2 cellular contexts compared by ENCODE assay signal in the genomic region with DNA sequence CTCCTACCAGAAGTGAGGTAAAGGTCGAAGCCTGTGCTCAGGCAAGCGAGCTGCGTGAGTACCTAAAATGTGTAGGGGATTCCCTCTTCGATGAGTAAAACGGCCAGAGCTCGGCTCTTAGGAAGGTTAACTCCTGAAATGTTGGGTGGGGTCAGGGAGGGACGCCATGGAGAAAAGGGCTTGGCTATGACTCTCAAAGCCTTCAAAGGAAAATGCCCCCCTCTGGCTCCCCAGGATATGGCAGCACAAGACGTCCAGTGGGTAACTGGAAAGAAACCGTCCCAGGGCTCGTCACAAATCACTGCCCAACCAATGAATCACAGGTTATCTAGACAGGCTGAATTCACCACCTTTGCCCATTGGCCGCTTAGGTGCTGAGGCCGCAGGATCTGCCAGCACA.
TF ChIP-seq lines count a peak whose summit lies in the region.

No MANE protein-coding gene starts in this region.

TF ChIP-seq in HCT116, 20 proteins besides CTCF, POLR2A, EP300 and RAD21 (continued from another document):
- TF ChIP-seq, protein P1, sequence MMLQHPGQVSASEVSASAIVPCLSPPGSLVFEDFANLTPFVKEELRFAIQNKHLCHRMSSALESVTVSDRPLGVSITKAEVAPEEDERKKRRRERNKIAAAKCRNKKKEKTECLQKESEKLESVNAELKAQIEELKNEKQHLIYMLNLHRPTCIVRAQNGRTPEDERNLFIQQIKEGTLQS (IDR thresholded peaks at IDR 0.05), result no peak

TF ChIP-seq in K562, 482 proteins besides CTCF, POLR2A, EP300 and RAD21 (continues in another document):
- TF ChIP-seq, protein P2, sequence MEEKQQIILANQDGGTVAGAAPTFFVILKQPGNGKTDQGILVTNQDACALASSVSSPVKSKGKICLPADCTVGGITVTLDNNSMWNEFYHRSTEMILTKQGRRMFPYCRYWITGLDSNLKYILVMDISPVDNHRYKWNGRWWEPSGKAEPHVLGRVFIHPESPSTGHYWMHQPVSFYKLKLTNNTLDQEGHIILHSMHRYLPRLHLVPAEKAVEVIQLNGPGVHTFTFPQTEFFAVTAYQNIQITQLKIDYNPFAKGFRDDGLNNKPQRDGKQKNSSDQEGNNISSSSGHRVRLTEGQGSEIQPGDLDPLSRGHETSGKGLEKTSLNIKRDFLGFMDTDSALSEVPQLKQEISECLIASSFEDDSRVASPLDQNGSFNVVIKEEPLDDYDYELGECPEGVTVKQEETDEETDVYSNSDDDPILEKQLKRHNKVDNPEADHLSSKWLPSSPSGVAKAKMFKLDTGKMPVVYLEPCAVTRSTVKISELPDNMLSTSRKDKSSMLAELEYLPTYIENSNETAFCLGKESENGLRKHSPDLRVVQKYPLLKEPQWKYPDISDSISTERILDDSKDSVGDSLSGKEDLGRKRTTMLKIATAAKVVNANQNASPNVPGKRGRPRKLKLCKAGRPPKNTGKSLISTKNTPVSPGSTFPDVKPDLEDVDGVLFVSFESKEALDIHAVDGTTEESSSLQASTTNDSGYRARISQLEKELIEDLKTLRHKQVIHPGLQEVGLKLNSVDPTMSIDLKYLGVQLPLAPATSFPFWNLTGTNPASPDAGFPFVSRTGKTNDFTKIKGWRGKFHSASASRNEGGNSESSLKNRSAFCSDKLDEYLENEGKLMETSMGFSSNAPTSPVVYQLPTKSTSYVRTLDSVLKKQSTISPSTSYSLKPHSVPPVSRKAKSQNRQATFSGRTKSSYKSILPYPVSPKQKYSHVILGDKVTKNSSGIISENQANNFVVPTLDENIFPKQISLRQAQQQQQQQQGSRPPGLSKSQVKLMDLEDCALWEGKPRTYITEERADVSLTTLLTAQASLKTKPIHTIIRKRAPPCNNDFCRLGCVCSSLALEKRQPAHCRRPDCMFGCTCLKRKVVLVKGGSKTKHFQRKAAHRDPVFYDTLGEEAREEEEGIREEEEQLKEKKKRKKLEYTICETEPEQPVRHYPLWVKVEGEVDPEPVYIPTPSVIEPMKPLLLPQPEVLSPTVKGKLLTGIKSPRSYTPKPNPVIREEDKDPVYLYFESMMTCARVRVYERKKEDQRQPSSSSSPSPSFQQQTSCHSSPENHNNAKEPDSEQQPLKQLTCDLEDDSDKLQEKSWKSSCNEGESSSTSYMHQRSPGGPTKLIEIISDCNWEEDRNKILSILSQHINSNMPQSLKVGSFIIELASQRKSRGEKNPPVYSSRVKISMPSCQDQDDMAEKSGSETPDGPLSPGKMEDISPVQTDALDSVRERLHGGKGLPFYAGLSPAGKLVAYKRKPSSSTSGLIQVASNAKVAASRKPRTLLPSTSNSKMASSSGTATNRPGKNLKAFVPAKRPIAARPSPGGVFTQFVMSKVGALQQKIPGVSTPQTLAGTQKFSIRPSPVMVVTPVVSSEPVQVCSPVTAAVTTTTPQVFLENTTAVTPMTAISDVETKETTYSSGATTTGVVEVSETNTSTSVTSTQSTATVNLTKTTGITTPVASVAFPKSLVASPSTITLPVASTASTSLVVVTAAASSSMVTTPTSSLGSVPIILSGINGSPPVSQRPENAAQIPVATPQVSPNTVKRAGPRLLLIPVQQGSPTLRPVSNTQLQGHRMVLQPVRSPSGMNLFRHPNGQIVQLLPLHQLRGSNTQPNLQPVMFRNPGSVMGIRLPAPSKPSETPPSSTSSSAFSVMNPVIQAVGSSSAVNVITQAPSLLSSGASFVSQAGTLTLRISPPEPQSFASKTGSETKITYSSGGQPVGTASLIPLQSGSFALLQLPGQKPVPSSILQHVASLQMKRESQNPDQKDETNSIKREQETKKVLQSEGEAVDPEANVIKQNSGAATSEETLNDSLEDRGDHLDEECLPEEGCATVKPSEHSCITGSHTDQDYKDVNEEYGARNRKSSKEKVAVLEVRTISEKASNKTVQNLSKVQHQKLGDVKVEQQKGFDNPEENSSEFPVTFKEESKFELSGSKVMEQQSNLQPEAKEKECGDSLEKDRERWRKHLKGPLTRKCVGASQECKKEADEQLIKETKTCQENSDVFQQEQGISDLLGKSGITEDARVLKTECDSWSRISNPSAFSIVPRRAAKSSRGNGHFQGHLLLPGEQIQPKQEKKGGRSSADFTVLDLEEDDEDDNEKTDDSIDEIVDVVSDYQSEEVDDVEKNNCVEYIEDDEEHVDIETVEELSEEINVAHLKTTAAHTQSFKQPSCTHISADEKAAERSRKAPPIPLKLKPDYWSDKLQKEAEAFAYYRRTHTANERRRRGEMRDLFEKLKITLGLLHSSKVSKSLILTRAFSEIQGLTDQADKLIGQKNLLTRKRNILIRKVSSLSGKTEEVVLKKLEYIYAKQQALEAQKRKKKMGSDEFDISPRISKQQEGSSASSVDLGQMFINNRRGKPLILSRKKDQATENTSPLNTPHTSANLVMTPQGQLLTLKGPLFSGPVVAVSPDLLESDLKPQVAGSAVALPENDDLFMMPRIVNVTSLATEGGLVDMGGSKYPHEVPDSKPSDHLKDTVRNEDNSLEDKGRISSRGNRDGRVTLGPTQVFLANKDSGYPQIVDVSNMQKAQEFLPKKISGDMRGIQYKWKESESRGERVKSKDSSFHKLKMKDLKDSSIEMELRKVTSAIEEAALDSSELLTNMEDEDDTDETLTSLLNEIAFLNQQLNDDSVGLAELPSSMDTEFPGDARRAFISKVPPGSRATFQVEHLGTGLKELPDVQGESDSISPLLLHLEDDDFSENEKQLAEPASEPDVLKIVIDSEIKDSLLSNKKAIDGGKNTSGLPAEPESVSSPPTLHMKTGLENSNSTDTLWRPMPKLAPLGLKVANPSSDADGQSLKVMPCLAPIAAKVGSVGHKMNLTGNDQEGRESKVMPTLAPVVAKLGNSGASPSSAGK (IDR thresholded peaks at IDR 0.05), result no peak
- TF ChIP-seq, protein P3, sequence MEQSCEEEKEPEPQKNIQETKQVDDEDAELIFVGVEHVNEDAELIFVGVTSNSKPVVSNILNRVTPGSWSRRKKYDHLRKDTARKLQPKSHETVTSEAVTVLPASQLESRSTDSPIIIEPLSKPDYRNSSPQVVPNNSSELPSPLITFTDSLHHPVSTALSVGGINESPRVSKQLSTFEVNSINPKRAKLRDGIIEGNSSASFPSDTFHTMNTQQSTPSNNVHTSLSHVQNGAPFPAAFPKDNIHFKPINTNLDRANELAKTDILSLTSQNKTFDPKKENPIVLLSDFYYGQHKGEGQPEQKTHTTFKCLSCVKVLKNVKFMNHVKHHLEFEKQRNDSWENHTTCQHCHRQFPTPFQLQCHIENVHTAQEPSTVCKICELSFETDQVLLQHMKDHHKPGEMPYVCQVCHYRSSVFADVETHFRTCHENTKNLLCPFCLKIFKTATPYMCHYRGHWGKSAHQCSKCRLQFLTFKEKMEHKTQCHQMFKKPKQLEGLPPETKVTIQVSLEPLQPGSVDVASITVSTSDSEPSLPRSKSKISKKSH (CRISPR knock-in tag; IDR thresholded peaks at IDR 0.05), result no peak
- no peak for TF ChIP-seq HMG20A (CRISPR knock-in tag; conservative IDR thresholded peaks at IDR 0.05)
- no peak for TF ChIP-seq ZNF174 (CRISPR knock-in tag; IDR thresholded peaks at IDR 0.05)
- TF ChIP-seq, protein P4, sequence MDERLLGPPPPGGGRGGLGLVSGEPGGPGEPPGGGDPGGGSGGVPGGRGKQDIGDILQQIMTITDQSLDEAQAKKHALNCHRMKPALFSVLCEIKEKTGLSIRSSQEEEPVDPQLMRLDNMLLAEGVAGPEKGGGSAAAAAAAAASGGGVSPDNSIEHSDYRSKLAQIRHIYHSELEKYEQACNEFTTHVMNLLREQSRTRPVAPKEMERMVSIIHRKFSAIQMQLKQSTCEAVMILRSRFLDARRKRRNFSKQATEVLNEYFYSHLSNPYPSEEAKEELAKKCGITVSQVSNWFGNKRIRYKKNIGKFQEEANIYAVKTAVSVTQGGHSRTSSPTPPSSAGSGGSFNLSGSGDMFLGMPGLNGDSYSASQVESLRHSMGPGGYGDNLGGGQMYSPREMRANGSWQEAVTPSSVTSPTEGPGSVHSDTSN (CRISPR knock-in tag; IDR thresholded peaks at IDR 0.05; ENCODE audit: low read depth), result no peak
- TF ChIP-seq, protein P4 (tag; conservative IDR thresholded peaks at IDR 0.05; ENCODE audit: low read depth), result peak; percentile 69
- no peak for TF ChIP-seq SMAD4 (CRISPR knock-in tag; conservative IDR thresholded peaks at IDR 0.05)
- TF ChIP-seq TCF3 (CRISPR knock-in tag; IDR thresholded peaks at IDR 0.05), result no peak
- TF ChIP-seq, protein P5, sequence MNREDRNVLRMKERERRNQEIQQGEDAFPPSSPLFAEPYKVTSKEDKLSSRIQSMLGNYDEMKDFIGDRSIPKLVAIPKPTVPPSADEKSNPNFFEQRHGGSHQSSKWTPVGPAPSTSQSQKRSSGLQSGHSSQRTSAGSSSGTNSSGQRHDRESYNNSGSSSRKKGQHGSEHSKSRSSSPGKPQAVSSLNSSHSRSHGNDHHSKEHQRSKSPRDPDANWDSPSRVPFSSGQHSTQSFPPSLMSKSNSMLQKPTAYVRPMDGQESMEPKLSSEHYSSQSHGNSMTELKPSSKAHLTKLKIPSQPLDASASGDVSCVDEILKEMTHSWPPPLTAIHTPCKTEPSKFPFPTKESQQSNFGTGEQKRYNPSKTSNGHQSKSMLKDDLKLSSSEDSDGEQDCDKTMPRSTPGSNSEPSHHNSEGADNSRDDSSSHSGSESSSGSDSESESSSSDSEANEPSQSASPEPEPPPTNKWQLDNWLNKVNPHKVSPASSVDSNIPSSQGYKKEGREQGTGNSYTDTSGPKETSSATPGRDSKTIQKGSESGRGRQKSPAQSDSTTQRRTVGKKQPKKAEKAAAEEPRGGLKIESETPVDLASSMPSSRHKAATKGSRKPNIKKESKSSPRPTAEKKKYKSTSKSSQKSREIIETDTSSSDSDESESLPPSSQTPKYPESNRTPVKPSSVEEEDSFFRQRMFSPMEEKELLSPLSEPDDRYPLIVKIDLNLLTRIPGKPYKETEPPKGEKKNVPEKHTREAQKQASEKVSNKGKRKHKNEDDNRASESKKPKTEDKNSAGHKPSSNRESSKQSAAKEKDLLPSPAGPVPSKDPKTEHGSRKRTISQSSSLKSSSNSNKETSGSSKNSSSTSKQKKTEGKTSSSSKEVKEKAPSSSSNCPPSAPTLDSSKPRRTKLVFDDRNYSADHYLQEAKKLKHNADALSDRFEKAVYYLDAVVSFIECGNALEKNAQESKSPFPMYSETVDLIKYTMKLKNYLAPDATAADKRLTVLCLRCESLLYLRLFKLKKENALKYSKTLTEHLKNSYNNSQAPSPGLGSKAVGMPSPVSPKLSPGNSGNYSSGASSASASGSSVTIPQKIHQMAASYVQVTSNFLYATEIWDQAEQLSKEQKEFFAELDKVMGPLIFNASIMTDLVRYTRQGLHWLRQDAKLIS (CRISPR knock-in tag; IDR thresholded peaks at IDR 0.05), result 0 out of 2 replicates have a peak, but pooled peaks have one; percentile 38
- TF ChIP-seq KDM1A (IDR thresholded peaks at IDR 0.05), result peak; percentile 85 to 90
- TF ChIP-seq SLC30A9 (CRISPR knock-in tag; IDR thresholded peaks at IDR 0.05), result no peak
- no peak for TF ChIP-seq ZNF143 (CRISPR knock-in tag; IDR thresholded peaks at IDR 0.05)
- peak; percentile 29; the same call in 1 of the 2 replicates for TF ChIP-seq SMC3 (conservative IDR thresholded peaks at IDR 0.05; ENCODE audit: insufficient read depth, low read depth, low read length)
- TF ChIP-seq CXXC5 (CRISPR knock-in tag; IDR thresholded peaks at IDR 0.05), result 0 out of 2 replicates have a peak, but pooled peaks have one; percentile 36
- no peak for TF ChIP-seq XRCC4 (IDR thresholded peaks at IDR 0.05; ENCODE audit: extremely low read depth, insufficient read depth, insufficient read length)
- TF ChIP-seq, protein P6, sequence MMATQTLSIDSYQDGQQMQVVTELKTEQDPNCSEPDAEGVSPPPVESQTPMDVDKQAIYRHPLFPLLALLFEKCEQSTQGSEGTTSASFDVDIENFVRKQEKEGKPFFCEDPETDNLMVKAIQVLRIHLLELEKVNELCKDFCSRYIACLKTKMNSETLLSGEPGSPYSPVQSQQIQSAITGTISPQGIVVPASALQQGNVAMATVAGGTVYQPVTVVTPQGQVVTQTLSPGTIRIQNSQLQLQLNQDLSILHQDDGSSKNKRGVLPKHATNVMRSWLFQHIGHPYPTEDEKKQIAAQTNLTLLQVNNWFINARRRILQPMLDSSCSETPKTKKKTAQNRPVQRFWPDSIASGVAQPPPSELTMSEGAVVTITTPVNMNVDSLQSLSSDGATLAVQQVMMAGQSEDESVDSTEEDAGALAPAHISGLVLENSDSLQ (IDR thresholded peaks at IDR 0.05), result peak; percentile 36; the same call in 1 of the 2 replicates
- TF ChIP-seq TAF15 (IDR thresholded peaks at IDR 0.05; ENCODE audit: low read depth, low read length), result no peak
- TF ChIP-seq, protein P7, sequence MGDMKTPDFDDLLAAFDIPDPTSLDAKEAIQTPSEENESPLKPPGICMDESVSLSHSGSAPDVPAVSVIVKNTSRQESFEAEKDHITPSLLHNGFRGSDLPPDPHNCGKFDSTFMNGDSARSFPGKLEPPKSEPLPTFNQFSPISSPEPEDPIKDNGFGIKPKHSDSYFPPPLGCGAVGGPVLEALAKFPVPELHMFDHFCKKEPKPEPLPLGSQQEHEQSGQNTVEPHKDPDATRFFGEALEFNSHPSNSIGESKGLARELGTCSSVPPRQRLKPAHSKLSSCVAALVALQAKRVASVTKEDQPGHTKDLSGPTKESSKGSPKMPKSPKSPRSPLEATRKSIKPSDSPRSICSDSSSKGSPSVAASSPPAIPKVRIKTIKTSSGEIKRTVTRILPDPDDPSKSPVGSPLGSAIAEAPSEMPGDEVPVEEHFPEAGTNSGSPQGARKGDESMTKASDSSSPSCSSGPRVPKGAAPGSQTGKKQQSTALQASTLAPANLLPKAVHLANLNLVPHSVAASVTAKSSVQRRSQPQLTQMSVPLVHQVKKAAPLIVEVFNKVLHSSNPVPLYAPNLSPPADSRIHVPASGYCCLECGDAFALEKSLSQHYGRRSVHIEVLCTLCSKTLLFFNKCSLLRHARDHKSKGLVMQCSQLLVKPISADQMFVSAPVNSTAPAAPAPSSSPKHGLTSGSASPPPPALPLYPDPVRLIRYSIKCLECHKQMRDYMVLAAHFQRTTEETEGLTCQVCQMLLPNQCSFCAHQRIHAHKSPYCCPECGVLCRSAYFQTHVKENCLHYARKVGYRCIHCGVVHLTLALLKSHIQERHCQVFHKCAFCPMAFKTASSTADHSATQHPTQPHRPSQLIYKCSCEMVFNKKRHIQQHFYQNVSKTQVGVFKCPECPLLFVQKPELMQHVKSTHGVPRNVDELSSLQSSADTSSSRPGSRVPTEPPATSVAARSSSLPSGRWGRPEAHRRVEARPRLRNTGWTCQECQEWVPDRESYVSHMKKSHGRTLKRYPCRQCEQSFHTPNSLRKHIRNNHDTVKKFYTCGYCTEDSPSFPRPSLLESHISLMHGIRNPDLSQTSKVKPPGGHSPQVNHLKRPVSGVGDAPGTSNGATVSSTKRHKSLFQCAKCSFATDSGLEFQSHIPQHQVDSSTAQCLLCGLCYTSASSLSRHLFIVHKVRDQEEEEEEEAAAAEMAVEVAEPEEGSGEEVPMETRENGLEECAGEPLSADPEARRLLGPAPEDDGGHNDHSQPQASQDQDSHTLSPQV (IDR thresholded peaks at IDR 0.05), result no peak
- no peak for TF ChIP-seq BRD4 (IDR thresholded peaks at IDR 0.05)
- TF ChIP-seq RCOR1 (IDR thresholded peaks at IDR 0.05; ENCODE audit: borderline replicate concordance in 1 of 2, low read depth in 2 of 2, low read length in 2 of 2), result peak in 1 of 2 experiments; percentile 83; a peak in 2 of 4 replicates
- peak; percentile 94; the same call in 1 of the 2 replicates for TF ChIP-seq PHF21A (IDR thresholded peaks at IDR 0.05; ENCODE audit: borderline replicate concordance, low read depth)
- no peak for TF ChIP-seq FOXJ3 (CRISPR knock-in tag; IDR thresholded peaks at IDR 0.05)
- TF ChIP-seq HDAC2 (IDR thresholded peaks at IDR 0.05), result no peak
- no peak for TF ChIP-seq KDM4B (IDR thresholded peaks at IDR 0.05; ENCODE audit: borderline replicate concordance in 2 of 2, low read depth in 1 of 2)
- 0 out of 2 replicates have a peak, but pooled peaks have one; percentile 11 for TF ChIP-seq CREM (IDR thresholded peaks at IDR 0.05; ENCODE audit: low read depth)
